In genomic region chr1:232949636-232950196, GRCh38 we compare ENCODE assay signal across 8 cellular contexts.
DNase-seq lines count a peak whose midpoint lies in the region; ATAC-seq and TF ChIP-seq lines count a peak whose summit lies in the region.

No MANE protein-coding gene starts in this region.

- TF ChIP-seq CTCF in GM12865 (IDR thresholded peaks at IDR 0.05; ENCODE audit: insufficient read depth, low read depth, low read length, missing control alignments): no peak
- TF ChIP-seq CTCF in fibroblast of pulmonary artery (IDR thresholded peaks at IDR 0.05; ENCODE audit: low read length, missing control alignments): no peak

- H3K4me3 ChIP-seq in GM12865 (ENCODE audit: low read depth, low read length): peak overlapping the region; percentile 98
- H3K4me3 ChIP-seq in fibroblast of pulmonary artery (replicated peaks; ENCODE audit: low read depth, low read length): peak overlapping the region; percentile 87
- peak overlapping the region; percentile 78 for H3K4me3 ChIP-seq in skeletal muscle cell (ENCODE audit: low read depth, low read length)

- ATAC-seq in SK-N-SH treated with all-trans-retinoic acid at 6 μM for 48 hours: no peak
- no peak for ATAC-seq in GM19463 (IDR thresholded peaks at IDR 0.05; ENCODE audit: unreplicated experiment)

- DNase-seq in GM12865 (ENCODE audit: low read depth): no peak
- no peak for DNase-seq in fibroblast of pulmonary artery (ENCODE audit: low read depth)
- DNase-seq in skeletal muscle cell (ENCODE audit: low read depth): no peak
- no peak for DNase-seq in HPDE6-E6E7 (ENCODE audit: extremely low spot score)
- DNase-seq in GM03348 (ENCODE audit: low spot score): no peak
- no peak for DNase-seq in central memory CD4-positive, alpha-beta T cell

TF ChIP-seq in SK-N-SH treated with all-trans-retinoic acid at 6 μM for 48 hours, 23 proteins besides CTCF, POLR2A, EP300 and RAD21:
- no peak for TF ChIP-seq ZFP3 (CRISPR knock-in tag; IDR thresholded peaks at IDR 0.05)
- TF ChIP-seq TOX (CRISPR knock-in tag; IDR thresholded peaks at IDR 0.05; ENCODE audit: borderline replicate concordance): 0 out of 2 replicates have a peak, but pooled peaks have one; percentile 23
